9 cellular contexts compared by ENCODE assay signal in the genomic region with DNA sequence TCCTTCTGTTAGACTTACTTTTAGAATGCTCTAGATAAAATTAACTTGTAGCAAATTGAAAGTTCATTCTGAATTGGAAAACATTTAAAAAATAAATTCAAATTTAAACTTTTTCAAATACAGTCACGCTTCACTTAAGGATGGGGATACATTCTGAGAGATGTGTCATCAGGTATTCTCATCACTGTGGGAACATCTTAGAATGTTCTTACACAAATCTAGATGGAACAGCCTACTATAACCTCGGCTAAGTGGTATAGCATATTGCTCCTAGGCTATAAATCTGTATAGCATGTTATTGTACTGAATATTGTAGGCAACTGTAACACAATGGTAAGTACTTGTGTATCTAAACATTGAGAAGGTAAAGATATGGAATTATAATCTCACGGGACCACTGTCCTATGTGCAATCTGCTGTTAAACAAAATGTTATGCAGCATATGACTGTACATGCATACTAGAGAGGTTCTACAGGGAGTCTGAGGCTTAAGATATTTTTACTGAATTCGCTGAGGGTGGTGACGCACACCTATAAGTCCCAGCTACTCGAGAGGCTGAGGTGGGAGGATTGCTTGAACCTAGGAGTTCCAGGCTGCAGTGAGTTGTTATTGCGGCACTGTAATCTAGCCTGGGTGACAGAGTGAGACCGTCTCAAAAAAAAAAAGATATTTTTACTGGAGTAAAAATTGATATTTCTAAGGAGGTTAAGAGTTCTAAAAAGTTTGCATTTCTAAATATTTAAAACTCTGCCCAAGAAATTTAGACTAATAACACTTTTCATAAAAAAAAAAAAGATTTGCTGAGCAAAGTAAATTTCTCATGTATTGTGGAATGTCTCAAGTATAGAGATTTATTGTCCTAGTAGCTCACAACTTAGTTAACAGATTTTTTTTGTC.
DNase-seq lines count a peak whose midpoint lies in the region; ATAC-seq and TF ChIP-seq lines count a peak whose summit lies in the region.
"Had no signal": no experiment of that assay in that cellular context is flagged by ENCODE, and none has a peak within 500 bp of the region (broad histone marks: within the 10 kb centered on the region; RNA-seq: fewer than 3 reads in every experiment).

No MANE protein-coding gene starts in this region.

- POLR2A ChIA-PET in IMR-90 (lab: Charles Lee; ENCODE audit: unreplicated experiment) = no interaction called here

- no peak overlapping the region for H2BK5ac ChIP-seq in IMR-90 (ENCODE audit: low read depth, low read length, poor library complexity, severe bottlenecking)

- H3K4me1 ChIP-seq in IMR-90 (ENCODE audit: control insufficient read depth, insufficient read depth, low read length) = peaks cover 14% of the 10 kb centered on the region

- H2BK15ac ChIP-seq in IMR-90 (ENCODE audit: low read depth, low read length) = no peak overlapping the region

- TF ChIP-seq CTCF in IMR-90 (conservative IDR thresholded peaks at IDR 0.05; ENCODE audit: low read depth, low read length) = no peak
- no peak for TF ChIP-seq CTCF in GM13977 (IDR thresholded peaks at IDR 0.05; ENCODE audit: extremely low read depth, insufficient read depth, missing control alignments)

- H3K14ac ChIP-seq in IMR-90 (replicated peaks; ENCODE audit: low read depth, low read length) = no peak overlapping the region

- H4K5ac ChIP-seq in IMR-90 (ENCODE audit: low read depth, low read length) = no peak overlapping the region

- no peak overlapping the region for H3K4ac ChIP-seq in IMR-90 (ENCODE audit: low read depth, low read length)

- H2BK20ac ChIP-seq in IMR-90 (ENCODE audit: low read depth, low read length) = no peak overlapping the region

- H4K8ac ChIP-seq in IMR-90 (ENCODE audit: low read depth in 2 of 2, low read length in 2 of 2) = no peak overlapping the region

- no peak for TF ChIP-seq POLR2A in IMR-90 (IDR thresholded peaks at IDR 0.05; ENCODE audit: low read depth, low read length)
- no peak for TF ChIP-seq POLR2A in erythroblast (IDR thresholded peaks at IDR 0.05; ENCODE audit: low read length)

- H3K36me3 ChIP-seq in IMR-90 (ENCODE audit: control insufficient read depth, insufficient read depth, low read length) = no peaks in the 10 kb centered on the region

- peaks cover 6% of the 10 kb centered on the region; the same call in 1 of the 2 replicates for H4K20me1 ChIP-seq in IMR-90 (ENCODE audit: insufficient read depth, low read length)

- H2AK5ac ChIP-seq in IMR-90 (ENCODE audit: low read depth, low read length) = no peak overlapping the region; the same call in 1 of the 2 replicates

- no peak overlapping the region; the same call in 1 of the 2 replicates for H3K23ac ChIP-seq in IMR-90 (ENCODE audit: low read depth, low read length)

- ATAC-seq in IMR-90 (ENCODE audit: low read depth) (no peak), GM19351 (IDR thresholded peaks at IDR 0.05; ENCODE audit: unreplicated experiment) (no peak)
- ATAC-seq in stimulated activated naive CD8-positive, alpha-beta T cell treated with anti-CD3 and anti-CD28 coated beads, Interleukin-15, Interleukin-2, amounts not matched to agents 100 U/mL and 50 U/mL, for 24 hours = peak; percentile 60

- CTCF ChIA-PET in IMR-90 (lab: Yijun Ruan, JAX) = interaction anchor here (0.6 kb wide), 2 partner anchors 494 to 710 kb away, joined by 3 to 7 read pairs; no protein-coding TSS in a partner anchor

- TF ChIP-seq RAD21 in IMR-90 (IDR thresholded peaks at IDR 0.05; ENCODE audit: low read length) = no peak

- no peak overlapping the region for H3K4me3 ChIP-seq in IMR-90 (ENCODE audit: insufficient read depth, low read depth, low read length)

- H2AFZ ChIP-seq in IMR-90 (replicated peaks; ENCODE audit: low read length, poor library complexity) = no peak overlapping the region

- intact Hi-C loops in IMR-90 (cut with micrococcal nuclease) = loop anchor here (5.0 kb wide), 1 partner anchor 67 kb away; no protein-coding TSS in a partner anchor

- H3K27ac ChIP-seq in IMR-90 (ENCODE audit: insufficient read depth, low read length) = no peak overlapping the region

- no peak overlapping the region for H3K18ac ChIP-seq in IMR-90 (ENCODE audit: low read depth, low read length)

- H3K56ac ChIP-seq in IMR-90 (ENCODE audit: extremely low read depth, insufficient read depth, low read length) = no peak overlapping the region

- H3K9me3 ChIP-seq in IMR-90 (ENCODE audit: control insufficient read depth, insufficient read depth, low read length) = no peaks in the 10 kb centered on the region

- no TSS peak for BruUV-seq in IMR-90 (replicated peaks; lab: Mats Ljungman, UMichigan)

- no peak overlapping the region for H3K4me2 ChIP-seq in IMR-90 (ENCODE audit: low read depth, low read length)

- dilution Hi-C loops in IMR-90 (cut with HindIII; ENCODE audit: low sequenced_read_pairs, unreplicated experiment) = no loop called here

- in situ Hi-C loops in IMR-90 (cut with MboI; ENCODE audit: low sequenced_read_pairs) (no loop called here), GM13977 (cut with MboI; ENCODE audit: low pct_unique_long_range_greater_than_20kb, low sequenced_read_pairs, unreplicated experiment) (no loop called here)

- H3K9ac ChIP-seq in IMR-90 (ENCODE audit: low read depth, low read length) = no peak overlapping the region

- no peak overlapping the region for H2BK120ac ChIP-seq in IMR-90 (ENCODE audit: low read depth, low read length)

- WGBS in IMR-90 (ENCODE audit: extremely low coverage in 2 of 2, insufficient read length in 1 of 2), 2 experiments = 100% methylated on average over 3 of the region's 8 CpGs; no CpG with 5 or more reads in 1 of the 2 experiments

- H3K79me1 ChIP-seq in IMR-90 (ENCODE audit: low read depth in 1 of 2, low read length in 2 of 2) = peaks cover 0 to 5% of the 10 kb centered on the region in 2 experiments; a peak in 1 of 4 replicates

- H3K9me1 ChIP-seq in IMR-90 (ENCODE audit: insufficient read depth, low read length) = peaks cover 14% of the 10 kb centered on the region

- H2AK9ac ChIP-seq in IMR-90 (replicated peaks; ENCODE audit: low read depth, low read length, poor library complexity) = no peak overlapping the region

- DNase-seq in IMR-90 = peak; percentile 48
- peak; percentile 27 for DNase-seq in activated naive CD4-positive, alpha-beta T cell treated with anti-CD3 and anti-CD28 coated beads, Interleukin-2, amount 50 U/mL, for 16 hours
- DNase-seq in iris pigment epithelial cell (ENCODE audit: low read depth) = peak; percentile 69
- no peak for DNase-seq in stimulated activated naive CD8-positive, alpha-beta T cell treated with anti-CD3 and anti-CD28 coated beads, Interleukin-15, Interleukin-2, amounts not matched to agents 100 U/mL and 50 U/mL, for 24 hours
- DNase-seq in DMS 273 (lab: John Stamatoyannopoulos, UW; ENCODE audit: unreplicated experiment) = no peak
- no peak for DNase-seq in GM13977 (ENCODE audit: low spot score)
- no peak for DNase-seq in erythroblast (lab: John Stamatoyannopoulos, UW)
- DNase-seq: activated CD4-positive, CD25-positive, alpha-beta regulatory T cell had no signal

- H4K91ac ChIP-seq in IMR-90 (ENCODE audit: insufficient read depth, low read depth, low read length) = no peak overlapping the region

- H3K27me3 ChIP-seq in IMR-90 (ENCODE audit: control insufficient read depth, insufficient read depth, low read length) = no peaks in the 10 kb centered on the region

TF ChIP-seq in IMR-90, 13 proteins besides CTCF, POLR2A, EP300 and RAD21:
- TF ChIP-seq RCOR1 (IDR thresholded peaks at IDR 0.05; ENCODE audit: insufficient replicate concordance, low read length) (no peak), NFE2L2 (IDR thresholded peaks at IDR 0.05; ENCODE audit: low read depth, low read length) (no peak), MAZ (IDR thresholded peaks at IDR 0.05; ENCODE audit: borderline replicate concordance, low read depth, low read length) (no peak), FOS (IDR thresholded peaks at IDR 0.05; ENCODE audit: low read depth, low read length) (no peak), RFX5 (IDR thresholded peaks at IDR 0.05; ENCODE audit: low read depth, low read length) (no peak), MAFK (IDR thresholded peaks at IDR 0.05; ENCODE audit: low read depth, low read length) (no peak), BHLHE40 (IDR thresholded peaks at IDR 0.05; ENCODE audit: low read depth, low read length) (no peak), CEBPB (IDR thresholded peaks at IDR 0.05; ENCODE audit: low read depth, low read length) (no peak), MXI1 (IDR thresholded peaks at IDR 0.05; ENCODE audit: borderline replicate concordance, low read depth, low read length) (no peak), CHD1 (IDR thresholded peaks at IDR 0.05; ENCODE audit: low read depth, low read length) (no peak)
- TF ChIP-seq, protein P1, sequence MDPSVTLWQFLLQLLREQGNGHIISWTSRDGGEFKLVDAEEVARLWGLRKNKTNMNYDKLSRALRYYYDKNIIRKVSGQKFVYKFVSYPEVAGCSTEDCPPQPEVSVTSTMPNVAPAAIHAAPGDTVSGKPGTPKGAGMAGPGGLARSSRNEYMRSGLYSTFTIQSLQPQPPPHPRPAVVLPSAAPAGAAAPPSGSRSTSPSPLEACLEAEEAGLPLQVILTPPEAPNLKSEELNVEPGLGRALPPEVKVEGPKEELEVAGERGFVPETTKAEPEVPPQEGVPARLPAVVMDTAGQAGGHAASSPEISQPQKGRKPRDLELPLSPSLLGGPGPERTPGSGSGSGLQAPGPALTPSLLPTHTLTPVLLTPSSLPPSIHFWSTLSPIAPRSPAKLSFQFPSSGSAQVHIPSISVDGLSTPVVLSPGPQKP (IDR thresholded peaks at IDR 0.05; ENCODE audit: borderline replicate concordance, low read depth, low read length) = no peak

Comparison
In these comparisons a context has a peak if more than half of its experiments do, and no peak if none do; other contexts are left out.
1. DNase-seq: peak in IMR-90 (single experiment), activated naive CD4-positive, alpha-beta T cell treated with anti-CD3 and anti-CD28 coated beads, Interleukin-2, amount 50 U/mL, for 16 hours (single experiment) and iris pigment epithelial cell (single experiment); none in stimulated activated naive CD8-positive, alpha-beta T cell treated with anti-CD3 and anti-CD28 coated beads, Interleukin-15, Interleukin-2, amounts not matched to agents 100 U/mL and 50 U/mL, for 24 hours (single experiment), DMS 273 (single experiment), GM13977 (single experiment) and erythroblast (0 of 2).